ENCODE assay signal across 2 cellular contexts in genomic region chr2:52423655-52424054, GRCh38.
TF ChIP-seq lines count a peak whose summit lies in the region.

No MANE protein-coding gene starts in this region.

TF ChIP-seq in GM23338, 12 proteins besides CTCF, POLR2A, EP300 and RAD21:
- no peak for TF ChIP-seq CREB1 (CRISPR knock-in tag; IDR thresholded peaks at IDR 0.05; ENCODE audit: low read depth)
- TF ChIP-seq, protein P1, sequence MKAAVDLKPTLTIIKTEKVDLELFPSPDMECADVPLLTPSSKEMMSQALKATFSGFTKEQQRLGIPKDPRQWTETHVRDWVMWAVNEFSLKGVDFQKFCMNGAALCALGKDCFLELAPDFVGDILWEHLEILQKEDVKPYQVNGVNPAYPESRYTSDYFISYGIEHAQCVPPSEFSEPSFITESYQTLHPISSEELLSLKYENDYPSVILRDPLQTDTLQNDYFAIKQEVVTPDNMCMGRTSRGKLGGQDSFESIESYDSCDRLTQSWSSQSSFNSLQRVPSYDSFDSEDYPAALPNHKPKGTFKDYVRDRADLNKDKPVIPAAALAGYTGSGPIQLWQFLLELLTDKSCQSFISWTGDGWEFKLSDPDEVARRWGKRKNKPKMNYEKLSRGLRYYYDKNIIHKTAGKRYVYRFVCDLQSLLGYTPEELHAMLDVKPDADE (IDR thresholded peaks at IDR 0.05), result no peak
- no peak for TF ChIP-seq EZH2 (IDR thresholded peaks at IDR 0.05; ENCODE audit: low read depth, unreplicated experiment)
- TF ChIP-seq ZNF331 (CRISPR knock-in tag; IDR thresholded peaks at IDR 0.05; ENCODE audit: low read depth), result no peak
- TF ChIP-seq JUNB (IDR thresholded peaks at IDR 0.05; ENCODE audit: unreplicated experiment), result no peak
- TF ChIP-seq NANOG (IDR thresholded peaks at IDR 0.05; ENCODE audit: borderline replicate concordance), result no peak
- no peak for TF ChIP-seq ZNF114 (CRISPR knock-in tag; IDR thresholded peaks at IDR 0.05)
- TF ChIP-seq EZH2phosphoT487 (IDR thresholded peaks at IDR 0.05; ENCODE audit: unreplicated experiment), result no peak
- TF ChIP-seq REST (IDR thresholded peaks at IDR 0.05; ENCODE audit: unreplicated experiment), result no peak

TF ChIP-seq in IMR-90, 13 proteins besides CTCF, POLR2A, EP300 and RAD21:
- TF ChIP-seq RCOR1 (IDR thresholded peaks at IDR 0.05; ENCODE audit: insufficient replicate concordance, low read length), result no peak
